ENCODE assay signal across 8 cellular contexts in the genomic region with DNA sequence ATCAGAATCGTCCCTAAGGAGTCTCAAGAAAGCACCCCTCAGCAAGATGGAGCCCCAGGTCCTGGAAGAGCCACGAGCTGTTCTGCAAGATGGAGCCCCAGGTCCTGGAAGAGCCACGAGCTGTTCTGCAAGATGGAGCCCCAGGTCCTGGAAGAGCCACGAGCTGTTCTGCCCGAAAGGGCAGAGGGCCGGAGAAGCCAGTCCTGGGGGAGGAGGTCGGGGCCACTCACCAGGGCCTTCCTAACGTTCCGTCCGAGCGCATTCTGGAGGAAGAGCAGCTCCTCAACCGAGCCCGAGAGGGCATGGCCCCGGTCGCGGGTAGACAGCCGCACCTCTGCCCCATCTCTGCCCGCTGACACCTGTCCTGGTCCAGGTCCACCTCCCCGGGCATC.
DNase-seq lines count a peak whose midpoint lies in the region; ATAC-seq and TF ChIP-seq lines count a peak whose summit lies in the region.
"Not testable (repeated sequence)": the region's sequence is repeated elsewhere in the genome, so short reads cannot be mapped to it uniquely, and the experiment has no call there.

No MANE protein-coding gene starts in this region.

- H3K4me1 Mint-ChIP-seq in activated naive CD8-positive, alpha-beta T cell treated with anti-CD3 and anti-CD28 coated beads for 36 hours = peaks cover 22% of the 10 kb centered on the region

- peaks cover 28% of the 10 kb centered on the region for H3K36me3 Mint-ChIP-seq in activated naive CD8-positive, alpha-beta T cell treated with anti-CD3 and anti-CD28 coated beads for 36 hours

- H3K4me3 ChIP-seq in GM08714 (ENCODE audit: low read length) (peak overlapping the region; percentile 77; the same call in 1 of the 2 replicates), prostate gland (peak overlapping the region; percentile 10 to 12), testis (peak overlapping the region; percentile 29 to 66)

- not testable (repeated sequence) for H3K9me3 Mint-ChIP-seq in activated naive CD8-positive, alpha-beta T cell treated with anti-CD3 and anti-CD28 coated beads for 36 hours

- not testable (repeated sequence) for H3K27me3 Mint-ChIP-seq in activated naive CD8-positive, alpha-beta T cell treated with anti-CD3 and anti-CD28 coated beads for 36 hours

- H3K27me3 ChIP-seq in prostate gland (replicated peaks; ENCODE audit: insufficient read depth) = peaks cover 12% of the 10 kb centered on the region
- not testable (repeated sequence) for H3K27me3 ChIP-seq in testis

- DNase-seq in HUDEP-2 (lab: John Stamatoyannopoulos, UW; ENCODE audit: unreplicated experiment in 76 of 76) (peak in 50 of 76 experiments; percentile 16 to 74 (median 52)), left ventricle myocardium superior (peak; percentile 28), testis (peak; percentile 53)
- DNase-seq in activated CD4-positive, alpha-beta T cell treated with anti-CD3 and anti-CD28 coated beads for 48 hours = peak; percentile 60
- peak; percentile 40 for DNase-seq in activated naive CD8-positive, alpha-beta T cell treated with anti-CD3 and anti-CD28 coated beads for 36 hours
- not testable (repeated sequence) for DNase-seq in prostate gland (ENCODE audit: low spot score)

- ATAC-seq in GM21447 (IDR thresholded peaks at IDR 0.05; ENCODE audit: unreplicated experiment) = peak; percentile 38
- ATAC-seq in left ventricle myocardium superior = peak; percentile 15

- peak overlapping the region; percentile 83 for H3K27ac Mint-ChIP-seq in activated naive CD8-positive, alpha-beta T cell treated with anti-CD3 and anti-CD28 coated beads for 36 hours

- H3K27ac ChIP-seq in prostate gland (peak overlapping the region in 1 of 2 donors; percentile 25), testis (peak overlapping the region in 1 of 2 donors; percentile 41)

- TF ChIP-seq POLR2A in prostate gland (IDR thresholded peaks at IDR 0.05); testis (IDR thresholded peaks at IDR 0.05): not testable (repeated sequence)

- not testable (repeated sequence) for H3K4me1 ChIP-seq in prostate gland (replicated peaks); testis

- intact Hi-C loops in left ventricle myocardium superior (cut with micrococcal nuclease); prostate gland (cut with DNase I); testis (cut with DNase I; ENCODE audit: low total_unique reads): not testable (repeated sequence)

- not testable (repeated sequence) for H3K36me3 ChIP-seq in prostate gland; testis (ENCODE audit: low read depth, missing control alignments)

- 80% methylated on average over 19 of the region's 19 CpGs for WGBS in prostate gland
- 60 to 66% methylated on average over 10 to 19 of the region's 19 CpGs for WGBS in testis, 2 donors

- H3K9me3 ChIP-seq in prostate gland, testis: not testable (repeated sequence)

- H3K4me3 Mint-ChIP-seq in activated naive CD8-positive, alpha-beta T cell treated with anti-CD3 and anti-CD28 coated beads for 36 hours = peak overlapping the region; percentile 96

- TF ChIP-seq CTCF in prostate gland (IDR thresholded peaks at IDR 0.05); testis (IDR thresholded peaks at IDR 0.05): not testable (repeated sequence)

Comparison
In these comparisons a context has a peak if more than half of its experiments do, and no peak if none do; other contexts are left out.
1. H3K4me3 ChIP-seq: peak in every context shown above with its lines; median percentile 77 in GM08714; 48 in testis; 11 in prostate gland.